8 cellular contexts compared by ENCODE assay signal in the genomic region with DNA sequence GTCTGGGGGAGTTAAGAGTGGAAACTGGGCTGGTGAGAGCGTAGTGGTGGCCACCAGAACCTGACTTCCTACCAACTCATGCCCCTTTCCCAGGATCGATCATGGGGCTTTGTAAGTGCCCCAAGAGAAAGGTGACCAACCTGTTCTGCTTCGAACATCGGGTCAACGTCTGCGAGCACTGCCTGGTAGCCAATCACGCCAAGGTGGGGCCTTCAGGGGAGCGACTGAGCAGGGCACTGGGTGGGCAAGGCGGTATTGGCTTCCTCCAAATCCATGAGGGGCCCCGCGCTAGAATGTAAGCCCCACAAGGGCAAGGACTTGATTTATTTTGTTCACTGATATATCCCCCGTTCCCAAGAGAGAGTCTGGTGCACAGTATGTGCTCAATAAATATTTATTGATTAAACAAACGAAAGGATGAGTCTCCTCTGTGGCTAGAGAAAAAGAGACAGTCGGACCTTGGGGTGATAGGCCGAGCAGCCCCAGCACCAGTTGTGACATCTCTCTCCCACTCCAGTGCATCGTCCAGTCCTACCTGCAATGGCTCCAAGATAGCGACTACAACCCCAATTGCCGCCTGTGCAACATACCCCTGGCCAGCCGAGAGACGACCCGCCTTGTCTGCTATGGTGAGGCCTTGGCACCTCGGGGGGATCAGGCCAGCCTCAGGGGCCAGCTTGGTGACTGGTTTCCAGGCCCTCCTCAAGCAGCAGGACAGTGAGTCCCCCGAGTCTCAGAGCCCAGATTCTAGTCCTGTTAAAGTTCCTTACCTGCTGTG. TPM values are rescaled to one million over a fixed set of nuclear protein-coding genes. Genes with fewer than 3 reads are reported as not detected.
A peak's percentile ranks its signal among the peaks of the same experiment; 100 is the strongest.
DNase-seq lines count a peak whose midpoint lies in the region; ATAC-seq and TF ChIP-seq lines count a peak whose summit lies in the region.

No MANE protein-coding gene starts in this region.

- H3K27ac ChIP-seq in left lung = peak overlapping the region; percentile 90 to 92
- peak overlapping the region; percentile 88 to 98 (median 97) for H3K27ac ChIP-seq in tibial nerve

- H3K27me3 ChIP-seq in left lung (no peaks in the 10 kb centered on the region), tibial nerve (no peaks in the 10 kb centered on the region)

- 47 to 58% methylated on average over 17 to 23 of the region's 23 CpGs for WGBS in tibial nerve, 2 donors

- H3K27me3 Mint-ChIP-seq in activated T-cell treated with anti-CD3 and anti-CD28 coated beads, Interleukin-2, amount 50 U/mL, for 4 hours (ENCODE audit: low read depth) = no peaks in the 10 kb centered on the region
- no peaks in the 10 kb centered on the region for H3K27me3 Mint-ChIP-seq in activated naive CD8-positive, alpha-beta T cell

- no peak for DNase-seq in activated T-cell treated with anti-CD3 and anti-CD28 coated beads, Interleukin-2, amount 50 U/mL, for 4 hours
- no peak for DNase-seq in activated T-cell treated with anti-CD3 and anti-CD28 coated beads, Interleukin-2, amount 50 U/mL, for 48 hours
- DNase-seq in left lung (no peak), tibial nerve (ENCODE audit: low spot score in 2 of 2) (no peak), inferior parietal cortex (ENCODE audit: extremely low spot score) (no peak), NCI-H2081 treated with DMSO at 0.1 percent for 48 hours (lab: John Stamatoyannopoulos, UW) (no peak)

- no peak for TF ChIP-seq CTCF in left lung (IDR thresholded peaks at IDR 0.05)
- TF ChIP-seq CTCF in tibial nerve (IDR thresholded peaks at IDR 0.05) = no peak

- peak in 1 of 2 donors; percentile 11 for ATAC-seq in activated T-cell treated with anti-CD3 and anti-CD28 coated beads, Interleukin-2, amount 50 U/mL, for 4 hours
- no peak for ATAC-seq in left lung
- ATAC-seq in HG03439 (IDR thresholded peaks at IDR 0.05; ENCODE audit: unreplicated experiment) = no peak

- peaks cover 22% of the 10 kb centered on the region for H3K36me3 Mint-ChIP-seq in activated T-cell treated with anti-CD3 and anti-CD28 coated beads, Interleukin-2, amount 50 U/mL, for 4 hours (ENCODE audit: insufficient read depth)
- peaks cover 2% of the 10 kb centered on the region for H3K36me3 Mint-ChIP-seq in activated naive CD8-positive, alpha-beta T cell

- H3K36me3 ChIP-seq in left lung = peaks cover 0 to 48% of the 10 kb centered on the region in 2 donors
- H3K36me3 ChIP-seq in tibial nerve = peaks cover 0 to 48% (median 5%) of the 10 kb centered on the region in 3 donors

- no peak for TF ChIP-seq EP300 in tibial nerve (IDR thresholded peaks at IDR 0.05)

- no peak for TF ChIP-seq POLR2A in tibial nerve (IDR thresholded peaks at IDR 0.05)

- H3K4me3 ChIP-seq in left lung = peak overlapping the region; percentile 79 to 85
- H3K4me3 ChIP-seq in tibial nerve = peak overlapping the region; percentile 65 to 89 (median 86)

- peaks cover 9 to 27% of the 10 kb centered on the region in 2 donors for H3K4me1 ChIP-seq in left lung
- peaks cover 0 to 26% (median 19%) of the 10 kb centered on the region in 4 donors for H3K4me1 ChIP-seq in tibial nerve

- intact Hi-C loops in left lung (cut with DNase I) = no loop called here

- peaks cover 26% of the 10 kb centered on the region for H3K4me1 Mint-ChIP-seq in activated T-cell treated with anti-CD3 and anti-CD28 coated beads, Interleukin-2, amount 50 U/mL, for 4 hours (ENCODE audit: low read depth)
- H3K4me1 Mint-ChIP-seq in activated naive CD8-positive, alpha-beta T cell (ENCODE audit: low read depth) = peaks cover 16% of the 10 kb centered on the region

- H3K9me3 ChIP-seq in left lung = no peaks in the 10 kb centered on the region
- no peaks in the 10 kb centered on the region for H3K9me3 ChIP-seq in tibial nerve

- peak overlapping the region; percentile 94 for H3K27ac Mint-ChIP-seq in activated naive CD8-positive, alpha-beta T cell

- H3K9me3 Mint-ChIP-seq in activated T-cell treated with anti-CD3 and anti-CD28 coated beads, Interleukin-2, amount 50 U/mL, for 4 hours = no peaks in the 10 kb centered on the region
- H3K9me3 Mint-ChIP-seq in activated naive CD8-positive, alpha-beta T cell (ENCODE audit: low read depth) = no peaks in the 10 kb centered on the region

- peak overlapping the region; percentile 93 for H3K4me3 Mint-ChIP-seq in activated T-cell treated with anti-CD3 and anti-CD28 coated beads, Interleukin-2, amount 50 U/mL, for 4 hours
- H3K4me3 Mint-ChIP-seq in activated naive CD8-positive, alpha-beta T cell = peak overlapping the region; percentile 94

RNA-seq across cellular contexts. Expression of a gene that starts 0.8 kb away (rescaled TPM):
- 10 to 100 TPM; 36.5 to 37.1 (median 36.6) TPM for total RNA-seq in activated T-cell treated with anti-CD3 and anti-CD28 coated beads, Interleukin-2, amount 50 U/mL, for 4 hours
- total RNA-seq in left lung (10 to 100 TPM; 32.6 to 36.4 TPM), tibial nerve (10 to 100 TPM; 28.0 to 48.3 (median 35.1) TPM)

RNA-seq across cellular contexts. Expression of a gene that starts 0.9 kb away (rescaled TPM):
- total RNA-seq in activated T-cell treated with anti-CD3 and anti-CD28 coated beads, Interleukin-2, amount 50 U/mL, for 4 hours = 10 to 100 TPM; 26.4 to 37.1 (median 35.1) TPM
- total RNA-seq in left lung (10 to 100 TPM in 1 of 2 donors, 1 to 10 TPM in 1; 7.1 to 11.3 TPM), tibial nerve (1 to 10 TPM in 1 of 4 donors, under 1 TPM in 1, not detected in 2; 0.90 to 1.3 TPM)

RNA-seq across cellular contexts. Expression of a gene that starts 11.2 kb away (rescaled TPM):
- 100 to 1,000 TPM; 161 to 165 (median 161) TPM for total RNA-seq in activated T-cell treated with anti-CD3 and anti-CD28 coated beads, Interleukin-2, amount 50 U/mL, for 4 hours
- 10 to 100 TPM; 79.4 to 86.8 TPM for total RNA-seq in left lung
- total RNA-seq in tibial nerve = 100 to 1,000 TPM; 193 to 544 (median 439) TPM

RNA-seq across cellular contexts. Expression of a gene that starts 26.4 kb away (rescaled TPM):
- 1 to 10 TPM; 5.4 to 8.2 (median 7.7) TPM for total RNA-seq in activated T-cell treated with anti-CD3 and anti-CD28 coated beads, Interleukin-2, amount 50 U/mL, for 4 hours
- 10 to 100 TPM in 1 of 2 donors, 1 to 10 TPM in 1; 8.5 to 10.4 TPM for total RNA-seq in left lung
- total RNA-seq in tibial nerve = 10 to 100 TPM; 18.6 to 38.9 (median 29.1) TPM

RNA-seq across cellular contexts. Expression of a gene that starts 26.9 kb away (rescaled TPM):
- 10 to 100 TPM; 18.4 to 19.4 (median 18.7) TPM for total RNA-seq in activated T-cell treated with anti-CD3 and anti-CD28 coated beads, Interleukin-2, amount 50 U/mL, for 4 hours
- total RNA-seq in left lung (10 to 100 TPM; 37.1 to 41.0 TPM), tibial nerve (10 to 100 TPM; 13.6 to 93.0 (median 41.5) TPM)
